In the genomic region with DNA sequence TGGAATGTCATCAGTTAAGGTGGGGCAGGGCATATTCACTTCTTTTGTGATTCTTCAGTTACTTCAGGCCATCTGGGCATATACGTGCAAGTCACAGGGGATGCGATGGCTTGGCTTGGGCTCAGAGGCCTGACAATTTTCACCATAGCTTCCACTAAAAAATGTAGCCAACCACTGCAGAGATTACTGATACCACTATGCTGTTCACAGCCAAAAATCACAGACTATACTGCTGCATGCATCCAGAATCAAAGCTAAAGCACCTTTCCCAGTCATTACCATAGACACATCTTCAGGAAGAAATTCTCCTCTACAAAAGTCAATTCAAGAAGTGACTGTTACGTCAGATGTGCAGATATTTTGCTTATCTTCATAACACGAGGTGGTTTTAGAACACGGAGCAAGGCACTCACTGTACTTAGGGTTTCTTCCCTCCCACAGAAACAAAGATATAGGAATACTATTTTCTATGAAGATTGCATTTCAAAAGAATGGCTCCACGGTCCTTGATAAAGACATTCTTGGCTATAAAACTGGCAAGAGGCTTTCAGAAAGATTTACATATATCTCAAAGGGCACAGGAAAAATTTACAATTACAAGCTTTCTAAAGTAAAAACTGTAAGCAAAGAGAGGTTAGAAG, we compare ENCODE assay signal across 20 cellular contexts.
A peak's percentile ranks its signal among the peaks of the same experiment; 100 is the strongest.
DNase-seq lines count a peak whose midpoint lies in the region; ATAC-seq and TF ChIP-seq lines count a peak whose summit lies in the region.
"Had no signal": no experiment of that assay in that cellular context is flagged by ENCODE, and none has a peak within 500 bp of the region (broad histone marks: within the 10 kb centered on the region; RNA-seq: fewer than 3 reads in every experiment).

No MANE protein-coding gene starts in this region.

- H3K9me3 ChIP-seq in iPS-15b (ENCODE audit: control insufficient read depth, insufficient read depth, low read length): no peaks in the 10 kb centered on the region
- no peaks in the 10 kb centered on the region for H3K9me3 ChIP-seq in osteoblast (ENCODE audit: low read depth, low read length)
- H3K9me3 ChIP-seq: SJSA1 had no signal

- H3K9ac ChIP-seq in iPS-15b (ENCODE audit: low read depth, low read length): no peak overlapping the region

- no peak for TF ChIP-seq CTCF in WTC11 (IDR thresholded peaks at IDR 0.05)
- TF ChIP-seq CTCF in osteoblast (IDR thresholded peaks at IDR 0.05; ENCODE audit: extremely low read depth, low read depth, low read length): no peak

- CTCF ChIA-PET in WTC11 (lab: Charles Lee): no interaction called here
- CTCF ChIA-PET in activated CD8-positive, alpha-beta T cell treated with anti-CD3 and anti-CD28 coated beads, Interleukin-2, amount 10 ng/mL, durations not matched to agents 7 days and 5 days (lab: Charles Lee): no interaction called here

- H3K27ac ChIP-seq in osteoblast (ENCODE audit: low read depth, low read length): no peak overlapping the region
- H3K27ac ChIP-seq: SJSA1 had no signal

- H3K36me3 Mint-ChIP-seq in WTC11: peaks cover 61% of the 10 kb centered on the region
- no peaks in the 10 kb centered on the region for H3K36me3 Mint-ChIP-seq in activated CD8-positive, alpha-beta T cell treated with anti-CD3 and anti-CD28 coated beads, Interleukin-2, amount 10 ng/mL, durations not matched to agents 7 days and 5 days (ENCODE audit: low read depth)
- H3K36me3 Mint-ChIP-seq: IgD-negative memory B cell had no signal

- no peaks in the 10 kb centered on the region for H4K20me1 ChIP-seq in osteoblast (ENCODE audit: insufficient read depth, low read length)

- peak; percentile 89 for ATAC-seq in WTC11
- no peak for ATAC-seq in HG02588 (IDR thresholded peaks at IDR 0.05; ENCODE audit: unreplicated experiment)
- no peak for ATAC-seq in activated CD8-positive, alpha-beta T cell treated with anti-CD3 and anti-CD28 coated beads, Interleukin-2, amount 10 ng/mL, durations not matched to agents 7 days and 5 days
- ATAC-seq in GM21390 (IDR thresholded peaks at IDR 0.05; ENCODE audit: unreplicated experiment): no peak

- POLR2A ChIA-PET in WTC11 (lab: Charles Lee): interaction anchor here (0.6 to 1.1 kb wide), 3 partner anchors 17 to 69 kb away, joined by 3 to 4 read pairs (median 3); no protein-coding TSS in a partner anchor
- POLR2A ChIA-PET in activated CD8-positive, alpha-beta T cell treated with anti-CD3 and anti-CD28 coated beads, Interleukin-2, amount 10 ng/mL, durations not matched to agents 7 days and 5 days (lab: Charles Lee): no interaction called here

- peaks cover 2% of the 10 kb centered on the region for H3K36me3 ChIP-seq in H7 (replicated peaks; ENCODE audit: control insufficient read depth, insufficient read depth, low read length)
- peaks cover 3% of the 10 kb centered on the region for H3K36me3 ChIP-seq in iPS-15b (ENCODE audit: control insufficient read depth, insufficient read depth, low read length)
- H3K36me3 ChIP-seq in osteoblast (ENCODE audit: insufficient read depth, low read length): no peaks in the 10 kb centered on the region
- H3K36me3 ChIP-seq: SJSA1 had no signal

- H3K79me2 ChIP-seq in osteoblast (ENCODE audit: insufficient read depth, low read length): no peaks in the 10 kb centered on the region

- no peak overlapping the region for H3K4me2 ChIP-seq in osteoblast (ENCODE audit: insufficient read depth, low read length)

- peaks cover 25% of the 10 kb centered on the region for H3K9me3 Mint-ChIP-seq in WTC11
- H3K9me3 Mint-ChIP-seq in activated CD8-positive, alpha-beta T cell treated with anti-CD3 and anti-CD28 coated beads, Interleukin-2, amount 10 ng/mL, durations not matched to agents 7 days and 5 days (ENCODE audit: insufficient read depth): no peaks in the 10 kb centered on the region

- DNase-seq in H7: no peak
- no peak for DNase-seq in WTC11 (ENCODE audit: low spot score)
- DNase-seq in osteoblast (ENCODE audit: insufficient read length, low spot score, missing footprints): peak; percentile 18
- DNase-seq in activated CD8-positive, alpha-beta T cell treated with anti-CD3 and anti-CD28 coated beads, Interleukin-2, amount 10 ng/mL, durations not matched to agents 7 days and 5 days: no peak
- DNase-seq: Calu3, DMS79 treated with DMSO at 0.1 percent for 48 hours, NCI-H1048, NCI-H1417, NCI-H1694, NCI-H2029 treated with DMSO at 0.1 percent for 48 hours, NCI-H446 treated with DMSO at 0.1 percent for 48 hours, NCI-H526, NCI-H82, Right ventricle myocardium superior, RPMI8226 had no signal

- peak overlapping the region; percentile 100 for H3K4me3 Mint-ChIP-seq in WTC11
- no peak overlapping the region for H3K4me3 Mint-ChIP-seq in activated CD8-positive, alpha-beta T cell treated with anti-CD3 and anti-CD28 coated beads, Interleukin-2, amount 10 ng/mL, durations not matched to agents 7 days and 5 days
- H3K4me3 Mint-ChIP-seq: IgD-negative memory B cell had no signal

- H3K4me1 ChIP-seq in iPS-15b (ENCODE audit: control insufficient read depth, insufficient read depth, low read length) (peaks cover 10% of the 10 kb centered on the region), osteoblast (ENCODE audit: insufficient read depth, low read length) (no peaks in the 10 kb centered on the region)
- H3K4me1 ChIP-seq: SJSA1 had no signal

- no peak overlapping the region for H2AFZ ChIP-seq in osteoblast (ENCODE audit: low read length)

- peak overlapping the region; percentile 19; the same call in 1 of the 2 replicates for H3K4me3 ChIP-seq in H7 (ENCODE audit: insufficient read depth, low read depth, low read length)
- peak overlapping the region; percentile 20 for H3K4me3 ChIP-seq in iPS-15b (ENCODE audit: low read depth, low read length)
- no peak overlapping the region for H3K4me3 ChIP-seq in osteoblast (ENCODE audit: insufficient read depth, low read length)
- H3K4me3 ChIP-seq: SJSA1 had no signal

- H3K27ac Mint-ChIP-seq in WTC11: peak overlapping the region; percentile 85
- no peak overlapping the region for H3K27ac Mint-ChIP-seq in activated CD8-positive, alpha-beta T cell treated with anti-CD3 and anti-CD28 coated beads, Interleukin-2, amount 10 ng/mL, durations not matched to agents 7 days and 5 days
- H3K27ac Mint-ChIP-seq: IgD-negative memory B cell had no signal

- H3K27me3 ChIP-seq in H7 (ENCODE audit: control insufficient read depth, insufficient read depth, low read length) (no peaks in the 10 kb centered on the region), iPS-15b (ENCODE audit: control insufficient read depth, insufficient read depth, low read length) (no peaks in the 10 kb centered on the region), osteoblast (ENCODE audit: insufficient read depth, low read length) (no peaks in the 10 kb centered on the region)
- H3K27me3 ChIP-seq: SJSA1 had no signal

- H3K4me1 Mint-ChIP-seq in WTC11: peaks cover 35% of the 10 kb centered on the region
- H3K4me1 Mint-ChIP-seq in activated CD8-positive, alpha-beta T cell treated with anti-CD3 and anti-CD28 coated beads, Interleukin-2, amount 10 ng/mL, durations not matched to agents 7 days and 5 days (ENCODE audit: low read depth): no peaks in the 10 kb centered on the region
- H3K4me1 Mint-ChIP-seq: IgD-negative memory B cell had no signal

- H3K27me3 Mint-ChIP-seq in WTC11 (ENCODE audit: low read depth): no peaks in the 10 kb centered on the region; the same call in 1 of the 2 replicates
- H3K27me3 Mint-ChIP-seq in activated CD8-positive, alpha-beta T cell treated with anti-CD3 and anti-CD28 coated beads, Interleukin-2, amount 10 ng/mL, durations not matched to agents 7 days and 5 days (ENCODE audit: low read depth): no peaks in the 10 kb centered on the region
- H3K27me3 Mint-ChIP-seq: IgD-negative memory B cell had no signal

TF ChIP-seq in WTC11, 78 proteins besides CTCF, POLR2A, EP300 and RAD21 (continues in another document):
- TF ChIP-seq SMAD3 (CRISPR knock-in tag; IDR thresholded peaks at IDR 0.05; ENCODE audit: borderline replicate concordance) (no peak), NR1H2 (CRISPR knock-in tag; IDR thresholded peaks at IDR 0.05) (no peak), SP1 (CRISPR knock-in tag; conservative IDR thresholded peaks at IDR 0.05) (no peak), E2F4 (CRISPR knock-in tag; IDR thresholded peaks at IDR 0.05; ENCODE audit: borderline replicate concordance, low read depth) (no peak)
- TF ChIP-seq, protein P1, sequence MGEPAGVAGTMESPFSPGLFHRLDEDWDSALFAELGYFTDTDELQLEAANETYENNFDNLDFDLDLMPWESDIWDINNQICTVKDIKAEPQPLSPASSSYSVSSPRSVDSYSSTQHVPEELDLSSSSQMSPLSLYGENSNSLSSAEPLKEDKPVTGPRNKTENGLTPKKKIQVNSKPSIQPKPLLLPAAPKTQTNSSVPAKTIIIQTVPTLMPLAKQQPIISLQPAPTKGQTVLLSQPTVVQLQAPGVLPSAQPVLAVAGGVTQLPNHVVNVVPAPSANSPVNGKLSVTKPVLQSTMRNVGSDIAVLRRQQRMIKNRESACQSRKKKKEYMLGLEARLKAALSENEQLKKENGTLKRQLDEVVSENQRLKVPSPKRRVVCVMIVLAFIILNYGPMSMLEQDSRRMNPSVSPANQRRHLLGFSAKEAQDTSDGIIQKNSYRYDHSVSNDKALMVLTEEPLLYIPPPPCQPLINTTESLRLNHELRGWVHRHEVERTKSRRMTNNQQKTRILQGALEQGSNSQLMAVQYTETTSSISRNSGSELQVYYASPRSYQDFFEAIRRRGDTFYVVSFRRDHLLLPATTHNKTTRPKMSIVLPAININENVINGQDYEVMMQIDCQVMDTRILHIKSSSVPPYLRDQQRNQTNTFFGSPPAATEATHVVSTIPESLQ (CRISPR knock-in tag; IDR thresholded peaks at IDR 0.05): no peak
